In the genomic region with DNA sequence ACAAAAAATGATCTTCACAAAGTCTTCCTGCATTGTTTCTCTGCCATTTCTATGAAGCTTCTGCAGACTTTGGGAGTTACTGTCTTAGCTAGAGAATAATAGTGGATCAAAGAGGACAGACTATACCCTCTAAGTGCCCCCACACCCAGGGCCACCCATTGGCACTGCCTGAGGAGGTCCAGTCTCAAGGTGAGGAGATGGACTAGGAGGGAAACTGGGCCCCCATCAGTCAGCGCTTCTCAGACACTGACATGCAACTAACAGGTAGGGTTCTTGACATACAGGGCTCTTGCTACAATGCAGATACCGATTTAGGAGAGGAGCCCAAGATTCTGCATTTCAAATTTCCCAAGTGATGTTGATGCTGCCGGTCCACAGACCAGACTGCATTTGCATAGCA, we compare ENCODE assay signal across 17 cellular contexts.
"Had no signal": no experiment of that assay in that cellular context is flagged by ENCODE, and none has a peak within 500 bp of the region (broad histone marks: within the 10 kb centered on the region; RNA-seq: fewer than 3 reads in every experiment).

No MANE protein-coding gene starts in this region.

- H3K9ac ChIP-seq: parathyroid adenoma had no signal

- H3K4me1 ChIP-seq: parathyroid adenoma, suprapubic skin had no signal

- H3K27ac Mint-ChIP-seq: activated CD4-positive, alpha-beta T cell treated with anti-CD3 and anti-CD28 coated beads, Interleukin-2, amount 10 ng/mL, durations not matched to agents 24 days and 14 days; WTC11 had no signal

- H3K27ac ChIP-seq: epithelial cell of prostate, parathyroid adenoma, suprapubic skin had no signal

- H3K9me3 ChIP-seq: suprapubic skin had no signal

- H3K4me1 Mint-ChIP-seq: WTC11 had no signal

- H3K9me3 Mint-ChIP-seq: activated CD4-positive, alpha-beta T cell treated with anti-CD3 and anti-CD28 coated beads, Interleukin-2, amount 10 ng/mL, durations not matched to agents 24 days and 14 days; activated naive CD8-positive, alpha-beta T cell treated with anti-CD3 and anti-CD28 coated beads, Interleukin-2, amount 10 ng/mL, durations not matched to agents 7 days and 5 days; neural crest cell; WTC11 had no signal

- H3K4me3 Mint-ChIP-seq: activated CD4-positive, alpha-beta T cell treated with anti-CD3 and anti-CD28 coated beads, Interleukin-2, amount 10 ng/mL, durations not matched to agents 24 days and 14 days; activated naive CD8-positive, alpha-beta T cell treated with anti-CD3 and anti-CD28 coated beads, Interleukin-2, amount 10 ng/mL, durations not matched to agents 7 days and 5 days; neural crest cell; WTC11 had no signal

- H2AFZ ChIP-seq: parathyroid adenoma had no signal

- H3K27me3 ChIP-seq: suprapubic skin had no signal

- H3K4me3 ChIP-seq: suprapubic skin had no signal

- ATAC-seq: WTC11 had no signal

- H3K27me3 Mint-ChIP-seq: activated CD4-positive, alpha-beta T cell treated with anti-CD3 and anti-CD28 coated beads, Interleukin-2, amount 10 ng/mL, durations not matched to agents 24 days and 14 days; activated naive CD8-positive, alpha-beta T cell treated with anti-CD3 and anti-CD28 coated beads, Interleukin-2, amount 10 ng/mL, durations not matched to agents 7 days and 5 days had no signal

- DNase-seq: activated CD4-positive, alpha-beta T cell treated with anti-CD3 and anti-CD28 coated beads, Interleukin-2, amount 10 ng/mL, durations not matched to agents 24 days and 14 days; activated gamma-delta T cell; anterior cingulate cortex; cerebellar nuclear complex; dermis blood vessel endothelial cell; foreskin melanocyte; head of caudate nucleus; kidney glomerular epithelial cell; mesenchymal stem cell; stimulated activated naive CD4-positive, alpha-beta T cell treated with Interleukin-2 at 50 U/mL for 16 hours; trophoblast cell had no signal
